Comparison of ENCODE assay signal across 31 cellular contexts in the genomic region with DNA sequence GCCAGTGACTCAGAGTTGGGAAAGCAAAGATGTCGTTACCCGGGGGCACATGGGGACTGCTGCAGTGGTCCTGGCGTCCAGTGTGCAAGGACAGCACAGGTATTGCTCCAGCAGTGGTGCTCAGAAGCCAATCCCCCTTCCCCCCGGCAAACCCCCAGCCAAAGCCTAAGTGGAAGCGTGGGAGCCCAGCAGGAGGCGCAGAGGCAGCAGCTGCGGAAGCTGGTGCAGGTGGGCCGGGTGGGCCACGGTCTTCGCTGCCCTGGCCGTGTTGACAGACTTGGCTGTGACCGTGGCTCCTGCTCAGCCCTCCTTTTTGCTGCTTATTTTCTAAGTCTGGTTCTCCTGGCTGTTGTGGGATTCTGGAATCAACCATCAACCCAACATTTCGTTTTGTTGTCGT.
"Had no signal": no experiment of that assay in that cellular context is flagged by ENCODE, and none has a peak within 500 bp of the region (broad histone marks: within the 10 kb centered on the region; RNA-seq: fewer than 3 reads in every experiment).

No MANE protein-coding gene starts in this region.

- H3K36me3 Mint-ChIP-seq: activated CD8-positive, alpha-beta memory T cell treated with anti-CD3 and anti-CD28 coated beads, Interleukin-2, amount 10 ng/mL, durations not matched to agents 7 days and 5 days; activated naive CD4-positive, alpha-beta T cell treated with anti-CD3 and anti-CD28 coated beads, Interleukin-2, amount 10 ng/mL, durations not matched to agents 7 days and 5 days; activated naive CD8-positive, alpha-beta T cell; brain; T-cell had no signal

- H3K27me3 Mint-ChIP-seq: activated CD4-positive, alpha-beta memory T cell treated with anti-CD3 and anti-CD28 coated beads, Interleukin-2, amount 10 ng/mL, durations not matched to agents 7 days and 5 days; activated CD8-positive, alpha-beta memory T cell treated with anti-CD3 and anti-CD28 coated beads, Interleukin-2, amount 10 ng/mL, durations not matched to agents 7 days and 5 days; activated naive CD4-positive, alpha-beta T cell treated with anti-CD3 and anti-CD28 coated beads, Interleukin-2, amount 10 ng/mL, durations not matched to agents 7 days and 5 days; brain; T-cell; T-helper 17 cell had no signal

- ATAC-seq: activated CD8-positive, alpha-beta memory T cell treated with anti-CD3 and anti-CD28 coated beads, Interleukin-2, amount 10 ng/mL, durations not matched to agents 7 days and 5 days; activated naive CD8-positive, alpha-beta T cell treated with anti-CD3 and anti-CD28 coated beads, Interleukin-2, amount 50 U/mL, for 24 hours; K562; PC-3; Right ventricle myocardium inferior; SK-N-SH treated with all-trans-retinoic acid at 6 μM for 48 hours; T-cell; T-helper 17 cell had no signal

- H3K4me1 Mint-ChIP-seq: activated CD4-positive, alpha-beta memory T cell treated with anti-CD3 and anti-CD28 coated beads, Interleukin-2, amount 10 ng/mL, durations not matched to agents 7 days and 5 days; activated CD8-positive, alpha-beta memory T cell treated with anti-CD3 and anti-CD28 coated beads, Interleukin-2, amount 10 ng/mL, durations not matched to agents 7 days and 5 days; activated naive CD4-positive, alpha-beta T cell treated with anti-CD3 and anti-CD28 coated beads, Interleukin-2, amount 10 ng/mL, durations not matched to agents 7 days and 5 days; activated naive CD8-positive, alpha-beta T cell treated with anti-CD3 and anti-CD28 coated beads, Interleukin-2, amount 50 U/mL, for 24 hours; T-cell; T-helper 17 cell had no signal

- H3K4me3 ChIP-seq: K562 had no signal

- H3K4me3 Mint-ChIP-seq: activated CD4-positive, alpha-beta memory T cell treated with anti-CD3 and anti-CD28 coated beads, Interleukin-2, amount 10 ng/mL, durations not matched to agents 7 days and 5 days; activated CD8-positive, alpha-beta memory T cell treated with anti-CD3 and anti-CD28 coated beads, Interleukin-2, amount 10 ng/mL, durations not matched to agents 7 days and 5 days; activated naive CD4-positive, alpha-beta T cell treated with anti-CD3 and anti-CD28 coated beads, Interleukin-2, amount 10 ng/mL, durations not matched to agents 7 days and 5 days; activated naive CD8-positive, alpha-beta T cell; activated naive CD8-positive, alpha-beta T cell treated with anti-CD3 and anti-CD28 coated beads, Interleukin-2, amount 50 U/mL, for 24 hours; brain; T-cell; T-helper 17 cell had no signal

- H3K27ac Mint-ChIP-seq: activated CD4-positive, alpha-beta memory T cell treated with anti-CD3 and anti-CD28 coated beads, Interleukin-2, amount 10 ng/mL, durations not matched to agents 7 days and 5 days; activated CD8-positive, alpha-beta memory T cell treated with anti-CD3 and anti-CD28 coated beads, Interleukin-2, amount 10 ng/mL, durations not matched to agents 7 days and 5 days; activated naive CD4-positive, alpha-beta T cell treated with anti-CD3 and anti-CD28 coated beads, Interleukin-2, amount 10 ng/mL, durations not matched to agents 7 days and 5 days; activated naive CD8-positive, alpha-beta T cell; activated naive CD8-positive, alpha-beta T cell treated with anti-CD3 and anti-CD28 coated beads, Interleukin-2, amount 50 U/mL, for 24 hours; brain; T-cell; T-helper 17 cell had no signal

- H3K27ac ChIP-seq: RWPE1, VCaP had no signal

- DNase-seq: activated CD4-positive, alpha-beta memory T cell treated with anti-CD3 and anti-CD28 coated beads, Interleukin-2, amount 10 ng/mL, durations not matched to agents 7 days and 5 days; activated CD4-positive, alpha-beta T cell treated with anti-CD3 and anti-CD28 coated beads for 1 hour; activated CD4-positive, alpha-beta T cell treated with anti-CD3 and anti-CD28 coated beads for 48 hours; activated CD4-positive, CD25-positive, alpha-beta regulatory T cell; activated CD8-positive, alpha-beta memory T cell treated with anti-CD3 and anti-CD28 coated beads for 24 hours; activated CD8-positive, alpha-beta memory T cell treated with anti-CD3 and anti-CD28 coated beads, Interleukin-2, amount 10 ng/mL, durations not matched to agents 7 days and 5 days; activated CD8-positive, alpha-beta memory T cell treated with anti-CD3 and anti-CD28 coated beads, Interleukin-2, amount 50 U/mL, for 48 hours; activated effector memory CD4-positive, alpha-beta T cell treated with Interleukin-2 at 50 U/mL for 16 hours; activated naive CD4-positive, alpha-beta T cell treated with anti-CD3 and anti-CD28 coated beads, Interleukin-2, amount 10 ng/mL, durations not matched to agents 7 days and 5 days; activated naive CD8-positive, alpha-beta T cell treated with anti-CD3 and anti-CD28 coated beads, Interleukin-2, amount 50 U/mL, for 24 hours; activated T-cell treated with anti-CD3 and anti-CD28 coated beads, Interleukin-2, amount 50 U/mL, for 48 hours; anterior cingulate cortex; caudate nucleus; NCI-H1105; NCI-H1417 treated with DMSO at 0.1 percent for 48 hours; NCI-H1930; NCI-H2081 treated with DMSO at 0.1 percent for 48 hours; NCI-H345; NCI-H524 treated with DMSO at 0.1 percent for 48 hours; NK-92 treated with Interleukin-12 subunit alpha and Interleukin-12 subunit beta, amount 100 ng/mL, for 24 hours; PC-3; SIG-M5; T-cell; T-helper 17 cell had no signal
